ENCODE assay signal across 27 cellular contexts in genomic region chr12:79057540-79057939, GRCh38.
DNase-seq lines count a peak whose midpoint lies in the region; ATAC-seq, FAIRE-seq and TF ChIP-seq lines count a peak whose summit lies in the region.
"Had no signal": no experiment of that assay in that cellular context is flagged by ENCODE, and none has a peak within 500 bp of the region (broad histone marks: within the 10 kb centered on the region; RNA-seq: fewer than 3 reads in every experiment).

No MANE protein-coding gene starts in this region.

- in situ Hi-C loops in GM12878 (cut with MboI) = no loop called here

- H3K27ac ChIP-seq in GM12878 (ENCODE audit: control insufficient read depth, insufficient read depth) = no peak overlapping the region
- H3K27ac ChIP-seq: left ventricle myocardium inferior, right lobe of liver, upper lobe of right lung had no signal

- no peak for TF ChIP-seq POLR2A in GM12878 (IDR thresholded peaks at IDR 0.05; ENCODE audit: low read depth, low read length)

- no peaks in the 10 kb centered on the region for H3K36me3 ChIP-seq in GM12878 (ENCODE audit: control insufficient read depth in 2 of 2, insufficient read depth in 2 of 2, low read length in 1 of 2)
- H3K36me3 ChIP-seq: brain microvascular endothelial cell, HAP-1, left ventricle myocardium inferior, right lobe of liver, upper lobe of right lung had no signal

- DNase-seq in GM12878 (ENCODE audit: low read depth, low spot score) (no peak), mesenteric fat pad (ENCODE audit: low spot score) (no peak), hippocampal formation (lab: John Stamatoyannopoulos, UW) (no peak), foreskin fibroblast (no peak)
- DNase-seq in stimulated activated CD4-positive, alpha-beta T cell treated with anti-CD3 and anti-CD28 coated beads, Interleukin-2, amount 100 ng/mL, for 24 hours = no peak
- DNase-seq: activated B cell treated with CpG ODN at 0.5 μM for 24 hours; activated CD4-positive, alpha-beta memory T cell treated with anti-CD3 and anti-CD28 coated beads, Interleukin-2, amount 10 ng/mL, durations not matched to agents 7 days and 5 days; activated gamma-delta T cell; activated naive CD8-positive, alpha-beta T cell treated with anti-CD3 and anti-CD28 coated beads, Interleukin-2, amount 50 U/mL, for 24 hours; activated T-cell treated with anti-CD3 and anti-CD28 coated beads for 4 hours; brain microvascular endothelial cell; CD4-positive, CD25-positive, alpha-beta regulatory T cell; effector CD8-positive, alpha-beta T cell; hypothalamus; left ventricle myocardium inferior; midbrain; NCI-H146; NCI-H524; right lobe of liver; substantia nigra; upper lobe of right lung had no signal

- no peak for TF ChIP-seq CTCF in GM12878 (IDR thresholded peaks at IDR 0.05 in 2 of 3, conservative IDR thresholded peaks at IDR 0.05 in 1 of 3; ENCODE audit: control insufficient read depth in 2 of 3, extremely low read depth in 1 of 3, insufficient read depth in 1 of 3, low read depth in 3 of 3, low read length in 3 of 3)
- TF ChIP-seq CTCF in foreskin fibroblast (IDR thresholded peaks at IDR 0.05; ENCODE audit: low read depth, low read length) = no peak

- no peak overlapping the region for H3K4me2 ChIP-seq in GM12878 (ENCODE audit: control insufficient read depth, insufficient read depth)

- ATAC-seq in GM18498 (IDR thresholded peaks at IDR 0.05; ENCODE audit: unreplicated experiment) (peak; percentile 54), GM21717 (IDR thresholded peaks at IDR 0.05; ENCODE audit: unreplicated experiment) (peak; percentile 35), HG03354 (IDR thresholded peaks at IDR 0.05; ENCODE audit: poor library complexity, severe bottlenecking, unreplicated experiment) (peak; percentile 49), GM12878 (peak; percentile 74)
- ATAC-seq: activated naive CD8-positive, alpha-beta T cell treated with anti-CD3 and anti-CD28 coated beads, Interleukin-2, amount 50 U/mL, for 24 hours; esophagus mucosa; right lobe of liver; upper lobe of right lung had no signal

- no peaks in the 10 kb centered on the region for H3K4me1 ChIP-seq in GM12878 (ENCODE audit: control insufficient read depth, insufficient read depth, low read length)
- H3K4me1 ChIP-seq: left ventricle myocardium inferior, right lobe of liver, upper lobe of right lung had no signal

- no peaks in the 10 kb centered on the region for H3K9me3 ChIP-seq in GM12878 (replicated peaks; ENCODE audit: control insufficient read depth, insufficient read depth, low read length)
- H3K9me3 ChIP-seq: HAP-1, left ventricle myocardium inferior, right lobe of liver, upper lobe of right lung had no signal

- RAD21 ChIA-PET in GM12878 (lab: Charles Lee; ENCODE audit: unreplicated experiment) = interaction anchor here (1.2 to 3.8 kb wide), 3 partner anchors 10 to 37 kb away, joined by 3 to 25 read pairs (median 5); no protein-coding TSS in a partner anchor

- TF ChIP-seq RAD21 in GM12878 (IDR thresholded peaks at IDR 0.05; ENCODE audit: insufficient read depth, low read depth, low read length) = no peak

- no peaks in the 10 kb centered on the region for H3K27me3 ChIP-seq in GM12878 (replicated peaks in 1 of 2; ENCODE audit: control insufficient read depth in 2 of 2, insufficient read depth in 2 of 2, low read length in 1 of 2)
- H3K27me3 ChIP-seq: brain microvascular endothelial cell, right lobe of liver, upper lobe of right lung had no signal

- SMC1A ChIA-PET in GM12878 (lab: Charles Lee; ENCODE audit: uncharacterized antibody, unreplicated experiment) = interaction anchor here (0.8 to 3.9 kb wide), 5 partner anchors 10 to 48 kb away, joined by 3 to 41 read pairs (median 3); no protein-coding TSS in a partner anchor

- no peak overlapping the region for H3K9ac ChIP-seq in GM12878 (ENCODE audit: control insufficient read depth, insufficient read depth, low read length)

- H2AFZ ChIP-seq in GM12878 (ENCODE audit: control insufficient read depth, low read depth, low read length) = no peak overlapping the region

- H3K4me3 ChIP-seq in GM12878 = no peak overlapping the region
- no peak overlapping the region for H3K4me3 ChIP-seq in foreskin fibroblast (ENCODE audit: low read depth in 1 of 2, low read length in 2 of 2)
- H3K4me3 ChIP-seq: HAP-1, left ventricle myocardium inferior, right lobe of liver, upper lobe of right lung had no signal

- no peak for TF ChIP-seq EP300 in GM12878 (IDR thresholded peaks at IDR 0.05; ENCODE audit: borderline replicate concordance in 1 of 2, control insufficient read depth in 1 of 2, low read depth in 2 of 2, low read length in 2 of 2)

- POLR2A ChIA-PET in GM12878 (lab: Charles Lee) = interaction anchor here (2.0 kb wide), 1 partner anchor 11 kb away, joined by 7 read pairs; no protein-coding TSS in a partner anchor

- no peaks in the 10 kb centered on the region for H3K79me2 ChIP-seq in GM12878 (ENCODE audit: control insufficient read depth, insufficient read depth, low read length)

- CTCF ChIA-PET in GM12878 (lab: Yijun Ruan, JAX) = interaction anchor here (3.5 kb wide), 1 partner anchor 10 kb away, joined by 21 read pairs; no protein-coding TSS in a partner anchor

- no peaks in the 10 kb centered on the region for H4K20me1 ChIP-seq in GM12878 (ENCODE audit: control insufficient read depth, insufficient read depth)

- no TSS peak for BruUV-seq in GM12878 (replicated peaks; lab: Mats Ljungman, UMichigan)

- FAIRE-seq in GM12878 (lab: Jason Lieb, UNC) = no peak
- FAIRE-seq: frontal cortex had no signal

- intact Hi-C loops in GM12878 (cut with micrococcal nuclease; ENCODE audit: unreplicated experiment) = loop anchor here (5.0 kb wide), 1 partner anchor 40 kb away; no protein-coding TSS in a partner anchor

TF ChIP-seq in GM12878, 131 proteins besides CTCF, POLR2A, EP300 and RAD21:
- TF ChIP-seq MYC (IDR thresholded peaks at IDR 0.05; ENCODE audit: insufficient read depth, insufficient read length, insufficient replicate concordance, low read length, severe bottlenecking) (no peak), STAT3 (IDR thresholded peaks at IDR 0.05; ENCODE audit: low read depth, low read length) (no peak), SPI1 (IDR thresholded peaks at IDR 0.05; ENCODE audit: borderline replicate concordance, insufficient read depth, low read depth, low read length) (no peak), EED (IDR thresholded peaks at IDR 0.05; ENCODE audit: low read depth) (no peak), KDM1A (IDR thresholded peaks at IDR 0.05; ENCODE audit: borderline replicate concordance) (no peak)
- TF ChIP-seq, protein P1, sequence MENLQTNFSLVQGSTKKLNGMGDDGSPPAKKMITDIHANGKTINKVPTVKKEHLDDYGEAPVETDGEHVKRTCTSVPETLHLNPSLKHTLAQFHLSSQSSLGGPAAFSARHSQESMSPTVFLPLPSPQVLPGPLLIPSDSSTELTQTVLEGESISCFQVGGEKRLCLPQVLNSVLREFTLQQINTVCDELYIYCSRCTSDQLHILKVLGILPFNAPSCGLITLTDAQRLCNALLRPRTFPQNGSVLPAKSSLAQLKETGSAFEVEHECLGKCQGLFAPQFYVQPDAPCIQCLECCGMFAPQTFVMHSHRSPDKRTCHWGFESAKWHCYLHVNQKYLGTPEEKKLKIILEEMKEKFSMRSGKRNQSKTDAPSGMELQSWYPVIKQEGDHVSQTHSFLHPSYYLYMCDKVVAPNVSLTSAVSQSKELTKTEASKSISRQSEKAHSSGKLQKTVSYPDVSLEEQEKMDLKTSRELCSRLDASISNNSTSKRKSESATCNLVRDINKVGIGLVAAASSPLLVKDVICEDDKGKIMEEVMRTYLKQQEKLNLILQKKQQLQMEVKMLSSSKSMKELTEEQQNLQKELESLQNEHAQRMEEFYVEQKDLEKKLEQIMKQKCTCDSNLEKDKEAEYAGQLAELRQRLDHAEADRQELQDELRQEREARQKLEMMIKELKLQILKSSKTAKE (IDR thresholded peaks at IDR 0.05; ENCODE audit: low read depth, poor library complexity, severe bottlenecking) = no peak
